In genomic region chr21:42309753-42310213, GRCh38 we compare ENCODE assay signal across 8 cellular contexts. TPM values are rescaled to one million over a fixed set of nuclear protein-coding genes. Genes with fewer than 3 reads are reported as not detected.
DNase-seq lines count a peak whose midpoint lies in the region; ATAC-seq, FAIRE-seq and TF ChIP-seq lines count a peak whose summit lies in the region.

No MANE protein-coding gene starts in this region.

- peaks cover 10% of the 10 kb centered on the region for H3K27me3 Mint-ChIP-seq in CD4-positive, CD25-positive, alpha-beta regulatory T cell
- H3K27me3 Mint-ChIP-seq in glutamatergic neuron (ENCODE audit: unreplicated experiment), result peaks cover 6% of the 10 kb centered on the region

- H3K4me1 Mint-ChIP-seq in CD4-positive, CD25-positive, alpha-beta regulatory T cell, result peaks cover 0 to 6% (median 2%) of the 10 kb centered on the region in 4 donors
- peaks cover 34% of the 10 kb centered on the region for H3K4me1 Mint-ChIP-seq in glutamatergic neuron (ENCODE audit: low read depth, unreplicated experiment)

- FAIRE-seq in urothelium cell line (lab: Jason Lieb, UNC), result no peak

- no peaks in the 10 kb centered on the region for H3K36me3 ChIP-seq in CD4-positive, CD25-positive, alpha-beta regulatory T cell (ENCODE audit: control insufficient read depth, insufficient read depth, low read length)
- no peaks in the 10 kb centered on the region for H3K36me3 ChIP-seq in Panc1 (ENCODE audit: control insufficient read depth, insufficient read depth, low read length)
- no peaks in the 10 kb centered on the region for H3K36me3 ChIP-seq in ovary

- H3K4me1 ChIP-seq in CD4-positive, CD25-positive, alpha-beta regulatory T cell (ENCODE audit: control insufficient read depth, insufficient read depth, low read length, poor library complexity, severe bottlenecking), result peaks cover 8% of the 10 kb centered on the region
- peaks cover 27% of the 10 kb centered on the region for H3K4me1 ChIP-seq in Panc1 (ENCODE audit: control insufficient read depth, insufficient read depth, low read length)
- peaks cover 1% of the 10 kb centered on the region for H3K4me1 ChIP-seq in ovary (ENCODE audit: insufficient read depth)

- intact Hi-C loops in Panc1 (cut with micrococcal nuclease; ENCODE audit: unreplicated experiment) (no loop called here), ovary (cut with DNase I) (no loop called here)

- H3K27ac ChIP-seq in CD4-positive, CD25-positive, alpha-beta regulatory T cell (ENCODE audit: insufficient read depth, low read length, poor library complexity, severe bottlenecking), result no peak overlapping the region
- H3K27ac ChIP-seq in Panc1 (ENCODE audit: low read length) (no peak overlapping the region), ovary (no peak overlapping the region)

- H3K27me3 ChIP-seq in CD4-positive, CD25-positive, alpha-beta regulatory T cell (ENCODE audit: control insufficient read depth, insufficient read depth, low read length), result no peaks in the 10 kb centered on the region
- H3K27me3 ChIP-seq in Panc1 (ENCODE audit: control insufficient read depth, insufficient read depth, low read length) (no peaks in the 10 kb centered on the region), ovary (no peaks in the 10 kb centered on the region)

- no peak overlapping the region for H3K4me3 ChIP-seq in CD4-positive, CD25-positive, alpha-beta regulatory T cell (ENCODE audit: low read depth, low read length)
- H3K4me3 ChIP-seq in Panc1 (ENCODE audit: low read depth in 2 of 2, low read length in 2 of 2), result no peak overlapping the region
- no peak overlapping the region for H3K4me3 ChIP-seq in ovary

- CTCF ChIA-PET in Panc1 (lab: Charles Lee), result interaction anchor here (0.5 to 1.3 kb wide), 9 partner anchors 18 to 436 kb away, joined by 3 to 10 read pairs (median 5); no protein-coding TSS in a partner anchor

- H3K4me3 Mint-ChIP-seq in CD4-positive, CD25-positive, alpha-beta regulatory T cell, result no peak overlapping the region
- no peak overlapping the region for H3K4me3 Mint-ChIP-seq in glutamatergic neuron (ENCODE audit: unreplicated experiment)

- DNase-seq in CD4-positive, CD25-positive, alpha-beta regulatory T cell, result peak; percentile 47 to 58 (median 56)
- DNase-seq in HUDEP-2 (lab: John Stamatoyannopoulos, UW; ENCODE audit: unreplicated experiment in 76 of 76), result peak in 48 of 76 experiments; percentile 8 to 74 (median 38)
- peak; percentile 12 for DNase-seq in Panc1 (ENCODE audit: low read depth, low spot score)
- DNase-seq in activated T-helper 9 cell treated with anti-CD3 and anti-CD28 coated beads, Interleukin-2, amount 50 U/mL, for 16 hours (ENCODE audit: low read depth), result peak; percentile 57
- DNase-seq in glutamatergic neuron, result peak; percentile 82
- peak; percentile 20 to 70 (median 50) for DNase-seq in ovary
- DNase-seq in urothelium cell line (ENCODE audit: low spot score), result peak; percentile 72

- no TSS peak for BruUV-seq in Panc1 (replicated peaks; lab: Mats Ljungman, UMichigan)

- POLR2A ChIA-PET in Panc1 (lab: Charles Lee), result no interaction called here

- no peaks in the 10 kb centered on the region for H3K9me3 Mint-ChIP-seq in CD4-positive, CD25-positive, alpha-beta regulatory T cell
- H3K9me3 Mint-ChIP-seq in glutamatergic neuron (ENCODE audit: unreplicated experiment), result peaks cover 6% of the 10 kb centered on the region

- in situ Hi-C loops in Panc1 (cut with HindIII; ENCODE audit: low pct_unique_long_range_greater_than_20kb, low sequenced_read_pairs), result no loop called here

- no peaks in the 10 kb centered on the region for H3K36me3 Mint-ChIP-seq in CD4-positive, CD25-positive, alpha-beta regulatory T cell
- no peaks in the 10 kb centered on the region for H3K36me3 Mint-ChIP-seq in glutamatergic neuron (ENCODE audit: unreplicated experiment)

- WGBS in ovary, 3 donors, result 6 to 9% (median 7%) methylated on average over 21 to 22 of the region's 22 CpGs

- no peaks in the 10 kb centered on the region for H3K9me3 ChIP-seq in CD4-positive, CD25-positive, alpha-beta regulatory T cell (ENCODE audit: control insufficient read depth in 2 of 2, low read length in 2 of 2)
- H3K9me3 ChIP-seq in Panc1 (ENCODE audit: control insufficient read depth, insufficient read depth, low read depth, low read length), result no peaks in the 10 kb centered on the region
- H3K9me3 ChIP-seq in ovary, result no peaks in the 10 kb centered on the region

- peak; percentile 57 to 62 for ATAC-seq in CD4-positive, CD25-positive, alpha-beta regulatory T cell (ENCODE audit: low read depth in 2 of 2)
- ATAC-seq in Panc1 (0 out of 2 replicates have a peak, but pooled peaks have one; percentile 54), GM21367 (IDR thresholded peaks at IDR 0.05; ENCODE audit: unreplicated experiment) (no peak)

- TF ChIP-seq CTCF in Panc1 (IDR thresholded peaks at IDR 0.05) (peak; percentile 86), glutamatergic neuron (IDR thresholded peaks at IDR 0.05; ENCODE audit: partially characterized antibody, unreplicated experiment) (peak; percentile 94), ovary (IDR thresholded peaks at IDR 0.05) (peak in 1 of 3 donors; percentile 17)

- H3K27ac Mint-ChIP-seq in CD4-positive, CD25-positive, alpha-beta regulatory T cell, result no peak overlapping the region
- no peak overlapping the region for H3K27ac Mint-ChIP-seq in glutamatergic neuron (ENCODE audit: unreplicated experiment)

- TF ChIP-seq EP300 in ovary (IDR thresholded peaks at IDR 0.05), result no peak

- no peak for TF ChIP-seq POLR2A in ovary (IDR thresholded peaks at IDR 0.05)

RNA-seq across cellular contexts. Expression of gene TFF3, which starts 5.4 kb away (rescaled TPM):
- not detected for total RNA-seq in CD4-positive, CD25-positive, alpha-beta regulatory T cell
- not detected for polyA plus RNA-seq in CD4-positive, CD25-positive, alpha-beta regulatory T cell
- total RNA-seq in Panc1 (2021; ENCODE audit: unreplicated experiment) (8.9 TPM), glutamatergic neuron (ENCODE audit: unreplicated experiment) (not detected), ovary (100 to 1,000 TPM in 1 of 7 donors, 10 to 100 TPM in 2, 1 to 10 TPM in 3, not detected in 1; 1.9 to 131 (median 11.0) TPM)
- 40.5 TPM for polyA plus RNA-seq in Panc1 (2012; ENCODE audit: insufficient read length)
- polyA plus RNA-seq in ovary, result 10 to 100 TPM in 1 of 2 donors, 1 to 10 TPM in 1; 1.3 to 17.1 TPM

RNA-seq across cellular contexts. Expression of gene TFF2, which starts 41.0 kb away (rescaled TPM):
- total RNA-seq in CD4-positive, CD25-positive, alpha-beta regulatory T cell, result not detected
- polyA plus RNA-seq in CD4-positive, CD25-positive, alpha-beta regulatory T cell, result not detected
- total RNA-seq in Panc1 (2021; ENCODE audit: unreplicated experiment), result 1.1 TPM
- polyA plus RNA-seq in Panc1 (2012; ENCODE audit: insufficient read length), result 3.5 TPM
- total RNA-seq in glutamatergic neuron (ENCODE audit: unreplicated experiment), result not detected
- total RNA-seq in ovary, result 1 to 10 TPM in 1 of 7 donors, under 1 TPM in 1, not detected in 5; 0.31 to 3.7 TPM
- polyA plus RNA-seq in ovary, result not detected

RNA-seq across cellular contexts. Expression of gene TFF1, which starts 56.6 kb away (rescaled TPM):
- total RNA-seq in CD4-positive, CD25-positive, alpha-beta regulatory T cell, result not detected
- not detected for polyA plus RNA-seq in CD4-positive, CD25-positive, alpha-beta regulatory T cell
- 0.36 TPM for total RNA-seq in Panc1 (2021; ENCODE audit: unreplicated experiment)
- polyA plus RNA-seq in Panc1 (2012; ENCODE audit: insufficient read length), result 1.4 TPM
- total RNA-seq in glutamatergic neuron (ENCODE audit: unreplicated experiment), result not detected
- total RNA-seq in ovary, result 1 to 10 TPM in 1 of 7 donors, not detected in 6; 1.4 TPM
- not detected for polyA plus RNA-seq in ovary

Comparison
In these comparisons a context has a peak if more than half of its experiments do, and no peak if none do; other contexts are left out.
1. DNase-seq: peak in every context shown above with its lines; median percentile 82 in glutamatergic neuron; 72 in urothelium cell line; 57 in activated T-helper 9 cell treated with anti-CD3 and anti-CD28 coated beads, Interleukin-2, amount 50 U/mL, for 16 hours; 56 in CD4-positive, CD25-positive, alpha-beta regulatory T cell; 50 in ovary; 38 in HUDEP-2; 12 in Panc1.